In the genomic region with DNA sequence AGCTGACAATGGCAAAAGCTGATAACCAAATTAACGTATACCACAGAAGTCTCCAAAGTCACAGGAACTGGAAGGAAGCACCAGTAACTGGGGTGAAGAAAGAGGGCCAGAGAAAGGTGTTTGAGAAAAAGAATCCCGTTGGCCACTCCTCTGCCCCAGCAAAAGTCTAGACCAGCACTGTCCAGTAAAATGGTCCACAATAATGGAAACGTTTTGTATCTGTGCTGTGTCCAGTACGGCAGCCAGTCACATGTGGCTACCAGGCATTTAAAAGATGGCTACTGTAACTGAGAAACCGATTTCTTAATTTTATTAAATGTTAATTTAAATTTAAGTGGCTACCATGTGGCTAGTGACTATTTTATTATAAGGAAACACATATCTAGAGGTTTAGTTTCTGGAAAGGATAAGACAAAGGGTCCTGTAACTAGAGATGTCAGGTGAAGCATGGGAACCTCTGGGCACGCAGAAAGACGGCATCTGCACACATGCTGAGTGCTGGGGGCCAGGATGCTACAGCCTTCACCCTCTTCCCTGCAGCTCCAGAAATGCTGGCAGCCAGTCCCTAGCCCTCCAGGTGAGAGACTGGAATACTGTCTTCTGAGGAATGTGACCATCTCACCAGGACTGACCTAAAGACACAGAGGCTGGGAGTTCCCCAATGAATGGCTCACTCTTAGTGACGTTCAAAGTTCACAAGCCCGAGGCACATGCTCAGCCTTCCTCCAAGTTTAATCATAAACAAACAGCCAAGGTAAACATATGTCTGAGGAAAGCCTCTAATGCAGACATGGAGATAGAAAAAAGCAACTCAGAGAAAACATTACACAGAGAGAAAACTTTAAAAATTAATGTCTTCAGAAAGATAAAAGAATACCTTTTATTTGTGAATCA, we compare ENCODE assay signal across 1 cellular context.
A peak's percentile ranks its signal among the peaks of the same experiment; 100 is the strongest.
TF ChIP-seq lines count a peak whose summit lies in the region.

No MANE protein-coding gene starts in this region.

TF ChIP-seq in HepG2, 621 proteins besides CTCF, POLR2A, EP300 and RAD21 (continued from another document and continues in another):
- TF ChIP-seq, protein P1, sequence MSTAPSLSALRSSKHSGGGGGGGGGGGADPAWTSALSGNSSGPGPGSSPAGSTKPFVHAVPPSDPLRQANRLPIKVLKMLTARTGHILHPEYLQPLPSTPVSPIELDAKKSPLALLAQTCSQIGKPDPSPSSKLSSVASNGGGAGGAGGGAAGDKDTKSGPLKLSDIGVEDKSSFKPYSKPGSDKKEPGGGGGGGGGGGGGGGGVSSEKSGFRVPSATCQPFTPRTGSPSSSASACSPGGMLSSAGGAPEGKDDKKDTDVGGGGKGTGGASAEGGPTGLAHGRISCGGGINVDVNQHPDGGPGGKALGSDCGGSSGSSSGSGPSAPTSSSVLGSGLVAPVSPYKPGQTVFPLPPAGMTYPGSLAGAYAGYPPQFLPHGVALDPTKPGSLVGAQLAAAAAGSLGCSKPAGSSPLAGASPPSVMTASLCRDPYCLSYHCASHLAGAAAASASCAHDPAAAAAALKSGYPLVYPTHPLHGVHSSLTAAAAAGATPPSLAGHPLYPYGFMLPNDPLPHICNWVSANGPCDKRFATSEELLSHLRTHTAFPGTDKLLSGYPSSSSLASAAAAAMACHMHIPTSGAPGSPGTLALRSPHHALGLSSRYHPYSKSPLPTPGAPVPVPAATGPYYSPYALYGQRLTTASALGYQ (CRISPR knock-in tag; IDR thresholded peaks at IDR 0.05), result peak; percentile 67; the same call in 1 of the 2 replicates
- TF ChIP-seq MBNL3 (CRISPR knock-in tag; conservative IDR thresholded peaks at IDR 0.05), result no peak
- no peak for TF ChIP-seq HOXA7 (CRISPR knock-in tag; IDR thresholded peaks at IDR 0.05)
- no peak for TF ChIP-seq SALL2 (CRISPR knock-in tag; IDR thresholded peaks at IDR 0.05)
- TF ChIP-seq TMF1 (CRISPR knock-in tag; IDR thresholded peaks at IDR 0.05; ENCODE audit: low read depth), result no peak
- TF ChIP-seq ZNF768 (CRISPR knock-in tag; IDR thresholded peaks at IDR 0.05), result no peak
- TF ChIP-seq ZNF713 (CRISPR knock-in tag; IDR thresholded peaks at IDR 0.05), result no peak
- no peak for TF ChIP-seq MZF1 (CRISPR knock-in tag; IDR thresholded peaks at IDR 0.05; ENCODE audit: borderline replicate concordance)
- TF ChIP-seq, protein P2, sequence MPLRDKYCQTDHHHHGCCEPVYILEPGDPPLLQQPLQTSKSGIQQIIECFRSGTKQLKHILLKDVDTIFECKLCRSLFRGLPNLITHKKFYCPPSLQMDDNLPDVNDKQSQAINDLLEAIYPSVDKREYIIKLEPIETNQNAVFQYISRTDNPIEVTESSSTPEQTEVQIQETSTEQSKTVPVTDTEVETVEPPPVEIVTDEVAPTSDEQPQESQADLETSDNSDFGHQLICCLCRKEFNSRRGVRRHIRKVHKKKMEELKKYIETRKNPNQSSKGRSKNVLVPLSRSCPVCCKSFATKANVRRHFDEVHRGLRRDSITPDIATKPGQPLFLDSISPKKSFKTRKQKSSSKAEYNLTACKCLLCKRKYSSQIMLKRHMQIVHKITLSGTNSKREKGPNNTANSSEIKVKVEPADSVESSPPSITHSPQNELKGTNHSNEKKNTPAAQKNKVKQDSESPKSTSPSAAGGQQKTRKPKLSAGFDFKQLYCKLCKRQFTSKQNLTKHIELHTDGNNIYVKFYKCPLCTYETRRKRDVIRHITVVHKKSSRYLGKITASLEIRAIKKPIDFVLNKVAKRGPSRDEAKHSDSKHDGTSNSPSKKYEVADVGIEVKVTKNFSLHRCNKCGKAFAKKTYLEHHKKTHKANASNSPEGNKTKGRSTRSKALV (CRISPR knock-in tag; IDR thresholded peaks at IDR 0.05), result 0 out of 2 replicates have a peak, but pooled peaks have one; percentile 38
- TF ChIP-seq ZNF563 (CRISPR knock-in tag; IDR thresholded peaks at IDR 0.05), result no peak
- no peak for TF ChIP-seq CEBPZ (IDR thresholded peaks at IDR 0.05; ENCODE audit: low read length)
- no peak for TF ChIP-seq SRY (CRISPR knock-in tag; IDR thresholded peaks at IDR 0.05)
- TF ChIP-seq ZC3H13 (CRISPR knock-in tag; IDR thresholded peaks at IDR 0.05), result no peak
- no peak for TF ChIP-seq TOE1 (CRISPR knock-in tag; IDR thresholded peaks at IDR 0.05)
- TF ChIP-seq, protein P3, sequence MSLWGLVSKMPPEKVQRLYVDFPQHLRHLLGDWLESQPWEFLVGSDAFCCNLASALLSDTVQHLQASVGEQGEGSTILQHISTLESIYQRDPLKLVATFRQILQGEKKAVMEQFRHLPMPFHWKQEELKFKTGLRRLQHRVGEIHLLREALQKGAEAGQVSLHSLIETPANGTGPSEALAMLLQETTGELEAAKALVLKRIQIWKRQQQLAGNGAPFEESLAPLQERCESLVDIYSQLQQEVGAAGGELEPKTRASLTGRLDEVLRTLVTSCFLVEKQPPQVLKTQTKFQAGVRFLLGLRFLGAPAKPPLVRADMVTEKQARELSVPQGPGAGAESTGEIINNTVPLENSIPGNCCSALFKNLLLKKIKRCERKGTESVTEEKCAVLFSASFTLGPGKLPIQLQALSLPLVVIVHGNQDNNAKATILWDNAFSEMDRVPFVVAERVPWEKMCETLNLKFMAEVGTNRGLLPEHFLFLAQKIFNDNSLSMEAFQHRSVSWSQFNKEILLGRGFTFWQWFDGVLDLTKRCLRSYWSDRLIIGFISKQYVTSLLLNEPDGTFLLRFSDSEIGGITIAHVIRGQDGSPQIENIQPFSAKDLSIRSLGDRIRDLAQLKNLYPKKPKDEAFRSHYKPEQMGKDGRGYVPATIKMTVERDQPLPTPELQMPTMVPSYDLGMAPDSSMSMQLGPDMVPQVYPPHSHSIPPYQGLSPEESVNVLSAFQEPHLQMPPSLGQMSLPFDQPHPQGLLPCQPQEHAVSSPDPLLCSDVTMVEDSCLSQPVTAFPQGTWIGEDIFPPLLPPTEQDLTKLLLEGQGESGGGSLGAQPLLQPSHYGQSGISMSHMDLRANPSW (CRISPR knock-in tag; IDR thresholded peaks at IDR 0.05; ENCODE audit: borderline replicate concordance), result no peak
- TF ChIP-seq SMARCC2 (IDR thresholded peaks at IDR 0.05), result no peak
- peak; percentile 22; the same call in 1 of the 2 replicates for TF ChIP-seq ZNF652 (CRISPR knock-in tag; IDR thresholded peaks at IDR 0.05; ENCODE audit: borderline replicate concordance, low read depth)
- TF ChIP-seq IKZF5 (CRISPR knock-in tag; IDR thresholded peaks at IDR 0.05), result peak; percentile 72; the same call in 1 of the 2 replicates
- TF ChIP-seq ZIK1 (CRISPR knock-in tag; IDR thresholded peaks at IDR 0.05; ENCODE audit: borderline replicate concordance, low read depth), result no peak
- no peak for TF ChIP-seq ELK4 (CRISPR knock-in tag; IDR thresholded peaks at IDR 0.05; ENCODE audit: borderline replicate concordance)
- peak; percentile 60; the same call in 1 of the 2 replicates for TF ChIP-seq GATA4 (IDR thresholded peaks at IDR 0.05; ENCODE audit: borderline replicate concordance, low read depth)
- TF ChIP-seq ELF1 (CRISPR knock-in tag; IDR thresholded peaks at IDR 0.05), result no peak
- peak; percentile 69; the same call in 1 of the 2 replicates for TF ChIP-seq ZNF317 (CRISPR knock-in tag; IDR thresholded peaks at IDR 0.05)
- 0 out of 2 replicates have a peak, but pooled peaks have one; percentile 31 for TF ChIP-seq ESRRA (CRISPR knock-in tag; IDR thresholded peaks at IDR 0.05; ENCODE audit: low read depth)
- TF ChIP-seq ZNF780A (CRISPR knock-in tag; IDR thresholded peaks at IDR 0.05), result no peak
- no peak for TF ChIP-seq ZNF891 (CRISPR knock-in tag; IDR thresholded peaks at IDR 0.05)
- peak; percentile 66; the same call in 1 of the 2 replicates for TF ChIP-seq RCOR2 (CRISPR knock-in tag; IDR thresholded peaks at IDR 0.05)
- no peak for TF ChIP-seq ZNF598 (CRISPR knock-in tag; IDR thresholded peaks at IDR 0.05; ENCODE audit: borderline replicate concordance)
- TF ChIP-seq, protein P4, sequence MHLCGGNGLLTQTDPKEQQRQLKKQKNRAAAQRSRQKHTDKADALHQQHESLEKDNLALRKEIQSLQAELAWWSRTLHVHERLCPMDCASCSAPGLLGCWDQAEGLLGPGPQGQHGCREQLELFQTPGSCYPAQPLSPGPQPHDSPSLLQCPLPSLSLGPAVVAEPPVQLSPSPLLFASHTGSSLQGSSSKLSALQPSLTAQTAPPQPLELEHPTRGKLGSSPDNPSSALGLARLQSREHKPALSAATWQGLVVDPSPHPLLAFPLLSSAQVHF (CRISPR knock-in tag; IDR thresholded peaks at IDR 0.05), result no peak
- TF ChIP-seq ZNF329 (CRISPR knock-in tag; IDR thresholded peaks at IDR 0.05; ENCODE audit: low read depth), result no peak
- TF ChIP-seq, protein P5, sequence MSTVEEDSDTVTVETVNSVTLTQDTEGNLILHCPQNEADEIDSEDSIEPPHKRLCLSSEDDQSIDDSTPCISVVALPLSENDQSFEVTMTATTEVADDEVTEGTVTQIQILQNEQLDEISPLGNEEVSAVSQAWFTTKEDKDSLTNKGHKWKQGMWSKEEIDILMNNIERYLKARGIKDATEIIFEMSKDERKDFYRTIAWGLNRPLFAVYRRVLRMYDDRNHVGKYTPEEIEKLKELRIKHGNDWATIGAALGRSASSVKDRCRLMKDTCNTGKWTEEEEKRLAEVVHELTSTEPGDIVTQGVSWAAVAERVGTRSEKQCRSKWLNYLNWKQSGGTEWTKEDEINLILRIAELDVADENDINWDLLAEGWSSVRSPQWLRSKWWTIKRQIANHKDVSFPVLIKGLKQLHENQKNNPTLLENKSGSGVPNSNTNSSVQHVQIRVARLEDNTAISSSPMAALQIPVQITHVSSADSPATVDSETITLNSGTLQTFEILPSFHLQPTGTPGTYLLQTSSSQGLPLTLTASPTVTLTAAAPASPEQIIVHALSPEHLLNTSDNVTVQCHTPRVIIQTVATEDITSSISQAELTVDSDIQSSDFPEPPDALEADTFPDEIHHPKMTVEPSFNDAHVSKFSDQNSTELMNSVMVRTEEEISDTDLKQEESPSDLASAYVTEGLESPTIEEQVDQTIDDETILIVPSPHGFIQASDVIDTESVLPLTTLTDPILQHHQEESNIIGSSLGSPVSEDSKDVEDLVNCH (CRISPR knock-in tag; IDR thresholded peaks at IDR 0.05), result no peak
